Comparison of ENCODE assay signal across 8 cellular contexts in genomic region chr11:62124186-62125113, GRCh38. TPM values are rescaled to one million over a fixed set of nuclear protein-coding genes. Genes with fewer than 3 reads are reported as not detected.
DNase-seq lines count a peak whose midpoint lies in the region; ATAC-seq and TF ChIP-seq lines count a peak whose summit lies in the region.

No MANE protein-coding gene starts in this region.

- TSS peak; percentile 46 for BruUV-seq in PC-3 (replicated peaks; lab: Mats Ljungman, UMichigan)

- H3K9ac ChIP-seq in PC-3 (ENCODE audit: low read length), result peak overlapping the region; percentile 91

- H3K36me3 ChIP-seq in ACC112 (ENCODE audit: insufficient read depth, low read length) (no peaks in the 10 kb centered on the region), PC-3 (ENCODE audit: low read depth, low read length) (peaks cover 28% of the 10 kb centered on the region; the same call in 1 of the 2 replicates), breast epithelium (no peaks in the 10 kb centered on the region), kidney epithelial cell (ENCODE audit: control insufficient read depth, insufficient read depth, low read length) (no peaks in the 10 kb centered on the region)

- no peaks in the 10 kb centered on the region for H3F3A ChIP-seq in PC-3 (ENCODE audit: low read length, unreplicated experiment)

- no peak for TF ChIP-seq CTCF in GM12865 (IDR thresholded peaks at IDR 0.05; ENCODE audit: insufficient read depth, low read depth, low read length, missing control alignments)
- no peak for TF ChIP-seq CTCF in PC-3 (conservative IDR thresholded peaks at IDR 0.05; ENCODE audit: low read depth, low read length)
- no peak for TF ChIP-seq CTCF in breast epithelium (IDR thresholded peaks at IDR 0.05)
- TF ChIP-seq CTCF in kidney epithelial cell (IDR thresholded peaks at IDR 0.05; ENCODE audit: insufficient read depth, low read length, poor library complexity, severe bottlenecking), result no peak

- H4K20me1 ChIP-seq in PC-3 (ENCODE audit: low read length), result peaks cover 35% of the 10 kb centered on the region

- CTCF ChIA-PET in PC-3 (lab: Charles Lee), result interaction anchor here (0.9 to 1.7 kb wide), 2 partner anchors 16 to 20 kb away, joined by 3 to 6 read pairs; no protein-coding TSS in a partner anchor

- H3K79me2 ChIP-seq in ACC112 (ENCODE audit: control insufficient read depth, insufficient read depth, low read length, unreplicated experiment), result peaks cover 56% of the 10 kb centered on the region
- peaks cover 57% of the 10 kb centered on the region for H3K79me2 ChIP-seq in PC-3 (ENCODE audit: low read length)

- H3K9me3 ChIP-seq in PC-3 (ENCODE audit: low read length) (no peaks in the 10 kb centered on the region), breast epithelium (no peaks in the 10 kb centered on the region)

- peak overlapping the region; percentile 93 for H3K4me2 ChIP-seq in PC-3 (ENCODE audit: low read length)

- POLR2A ChIA-PET in PC-3 (lab: Charles Lee; ENCODE audit: unreplicated experiment), result interaction anchor here (0.6 to 0.9 kb wide), 4 partner anchors 296 to 665 kb away, joined by 3 to 7 read pairs (median 4); no protein-coding TSS in a partner anchor

- no peaks in the 10 kb centered on the region for H3K9me2 ChIP-seq in PC-3 (replicated peaks; ENCODE audit: low read length)

- peaks cover 18% of the 10 kb centered on the region for H3K4me1 ChIP-seq in ACC112 (ENCODE audit: control insufficient read depth, insufficient read depth, low read length, unreplicated experiment)
- H3K4me1 ChIP-seq in PC-3 (ENCODE audit: insufficient read depth, low read length), result peaks cover 25% of the 10 kb centered on the region
- H3K4me1 ChIP-seq in breast epithelium, result no peaks in the 10 kb centered on the region

- H2AFZ ChIP-seq in ACC112 (ENCODE audit: low read length, unreplicated experiment) (peak overlapping the region; percentile 77), PC-3 (ENCODE audit: low read length) (peak overlapping the region; percentile 94)

- DNase-seq in GM12865 (ENCODE audit: low read depth) (peak; percentile 63), PC-3 (peak; percentile 46), breast epithelium (ENCODE audit: low spot score in 2 of 2) (peak in 1 of 2 donors; percentile 25), kidney epithelial cell (ENCODE audit: low read depth) (no peak), NCI-H446 treated with DMSO at 0.1 percent for 48 hours (lab: John Stamatoyannopoulos, UW) (no peak)
- DNase-seq in stimulated activated CD8-positive, alpha-beta memory T cell treated with anti-CD3 and anti-CD28 coated beads, Interleukin-4, amount 100 ng/mL, for 48 hours, result peak; percentile 56

- H3K27ac ChIP-seq in ACC112 (ENCODE audit: low read depth, low read length) (peak overlapping the region; percentile 45), PC-3 (ENCODE audit: low read length) (peak overlapping the region; percentile 38), breast epithelium (peak overlapping the region; percentile 22 to 71)

- TF ChIP-seq POLR2A in breast epithelium (IDR thresholded peaks at IDR 0.05), result no peak

- H3K4me3 ChIP-seq in ACC112 (ENCODE audit: low read depth, low read length), result peak overlapping the region; percentile 85
- peak overlapping the region; percentile 97 for H3K4me3 ChIP-seq in GM12865 (ENCODE audit: low read depth, low read length)
- H3K4me3 ChIP-seq in PC-3 (ENCODE audit: low read length), result peak overlapping the region; percentile 83
- H3K4me3 ChIP-seq in breast epithelium, result peak overlapping the region; percentile 77 to 88 (median 87)
- peak overlapping the region; percentile 79 for H3K4me3 ChIP-seq in kidney epithelial cell (ENCODE audit: low read depth, low read length)

- ATAC-seq in HG02970 (IDR thresholded peaks at IDR 0.05; ENCODE audit: low FRiP score, unreplicated experiment) (peak; percentile 24), PC-3 (peak; percentile 32)

- intact Hi-C loops in PC-3 (cut with micrococcal nuclease) (no loop called here), breast epithelium (cut with DNase I; ENCODE audit: low total_unique reads) (no loop called here)

- no peaks in the 10 kb centered on the region for H3K27me3 ChIP-seq in ACC112 (ENCODE audit: insufficient read depth, low read length)
- H3K27me3 ChIP-seq in PC-3 (ENCODE audit: low read length), result no peaks in the 10 kb centered on the region
- no peaks in the 10 kb centered on the region for H3K27me3 ChIP-seq in breast epithelium
- no peaks in the 10 kb centered on the region for H3K27me3 ChIP-seq in kidney epithelial cell (ENCODE audit: control insufficient read depth, insufficient read depth, low read length)

RNA-seq across cellular contexts. Expression of gene INCENP, which starts 0.6 kb away (rescaled TPM):
- total RNA-seq in PC-3 (2014; rRNA removed) (110 and 114 TPM in 2 replicates), breast epithelium (10 to 100 TPM in 2 of 3 donors, 1 to 10 TPM in 1; 8.5 to 19.0 (median 14.8) TPM), kidney epithelial cell (16.1 and 18.8 TPM in 2 replicates)

Comparison
In these comparisons a context has a peak if more than half of its experiments do, and no peak if none do; other contexts are left out.
1. DNase-seq: peak in GM12865 (single experiment), PC-3 (single experiment) and stimulated activated CD8-positive, alpha-beta memory T cell treated with anti-CD3 and anti-CD28 coated beads, Interleukin-4, amount 100 ng/mL, for 48 hours (single experiment); none in kidney epithelial cell (single experiment) and NCI-H446 treated with DMSO at 0.1 percent for 48 hours (single experiment).
2. Peak in every context shown above with its lines, with median percentiles within 50 percentile points of each other: H3K27ac ChIP-seq and H3K4me3 ChIP-seq.